34 cellular contexts compared by ENCODE assay signal in genomic region chr7:49228447-49228846, GRCh38.
"Had no signal": no experiment of that assay in that cellular context is flagged by ENCODE, and none has a peak within 500 bp of the region (broad histone marks: within the 10 kb centered on the region; RNA-seq: fewer than 3 reads in every experiment).

No MANE protein-coding gene starts in this region.

- H2AFZ ChIP-seq: hepatocyte had no signal

- H3K27ac Mint-ChIP-seq: activated CD4-positive, alpha-beta memory T cell treated with anti-CD3 and anti-CD28 coated beads for 36 hours; activated CD4-positive, alpha-beta T cell treated with anti-CD3 and anti-CD28 coated beads, Interleukin-2, amount 10 ng/mL, durations not matched to agents 24 days and 14 days; activated T-cell treated with anti-CD3 and anti-CD28 coated beads, Interleukin-2, amount 50 U/mL, for 24 hours; effector memory CD8-positive, alpha-beta T cell; nephron; progenitor cell of endocrine pancreas; stimulated activated memory B cell treated with anti-CD40 and anti-IgM and Interleukin-4, amounts not matched to agents 10 μg/mL and 1 μg/mL and 100 μg/mL, for 72 hours; stimulated activated naive CD8-positive, alpha-beta T cell treated with anti-CD3 and anti-CD28 coated beads, Interleukin-15, amount 100 ng/mL, for 72 hours; T-helper 1 cell treated with Interleukin-12 subunit alpha and Interleukin-12 subunit beta and Interleukin-4 antibody, amounts not matched to agents 30 μg/mL and 1 μg/mL, for 36 hours; type B pancreatic cell had no signal

- H3K27me3 Mint-ChIP-seq: activated CD4-positive, alpha-beta memory T cell treated with anti-CD3 and anti-CD28 coated beads for 36 hours; activated CD4-positive, alpha-beta T cell treated with anti-CD3 and anti-CD28 coated beads, Interleukin-2, amount 10 ng/mL, durations not matched to agents 24 days and 14 days; activated T-cell treated with anti-CD3 and anti-CD28 coated beads, Interleukin-2, amount 50 U/mL, for 24 hours; effector memory CD8-positive, alpha-beta T cell; progenitor cell of endocrine pancreas; stimulated activated memory B cell treated with anti-CD40 and anti-IgM and Interleukin-4, amounts not matched to agents 10 μg/mL and 1 μg/mL and 100 μg/mL, for 72 hours; stimulated activated naive CD8-positive, alpha-beta T cell treated with anti-CD3 and anti-CD28 coated beads, Interleukin-15, amount 100 ng/mL, for 72 hours; type B pancreatic cell had no signal

- H3K36me3 ChIP-seq: brain microvascular endothelial cell, esophagus squamous epithelium, left ventricle myocardium inferior, ovary, uterus, WERI-Rb-1 had no signal

- H3K4me1 ChIP-seq: esophagus squamous epithelium, left ventricle myocardium inferior, uterus had no signal

- H3K4me3 Mint-ChIP-seq: activated CD4-positive, alpha-beta memory T cell treated with anti-CD3 and anti-CD28 coated beads for 36 hours; activated CD4-positive, alpha-beta T cell treated with anti-CD3 and anti-CD28 coated beads, Interleukin-2, amount 10 ng/mL, durations not matched to agents 24 days and 14 days; activated T-cell treated with anti-CD3 and anti-CD28 coated beads, Interleukin-2, amount 50 U/mL, for 24 hours; effector memory CD8-positive, alpha-beta T cell; nephron; stimulated activated memory B cell treated with anti-CD40 and anti-IgM and Interleukin-4, amounts not matched to agents 10 μg/mL and 1 μg/mL and 100 μg/mL, for 72 hours; stimulated activated naive CD8-positive, alpha-beta T cell treated with anti-CD3 and anti-CD28 coated beads, Interleukin-15, amount 100 ng/mL, for 72 hours; T-helper 1 cell treated with Interleukin-12 subunit alpha and Interleukin-12 subunit beta and Interleukin-4 antibody, amounts not matched to agents 30 μg/mL and 1 μg/mL, for 36 hours; type B pancreatic cell had no signal

- H3K36me3 Mint-ChIP-seq: activated CD4-positive, alpha-beta memory T cell treated with anti-CD3 and anti-CD28 coated beads for 36 hours; stimulated activated memory B cell treated with anti-CD40 and anti-IgM and Interleukin-4, amounts not matched to agents 10 μg/mL and 1 μg/mL and 100 μg/mL, for 72 hours; type B pancreatic cell had no signal

- H3K27ac ChIP-seq: brain microvascular endothelial cell, coronary artery, dorsolateral prefrontal cortex, esophagus squamous epithelium, hepatocyte, left ventricle myocardium inferior, ovary, uterus, WERI-Rb-1 had no signal

- H3K27me3 ChIP-seq: brain microvascular endothelial cell, dorsolateral prefrontal cortex, esophagus squamous epithelium, hepatocyte, ovary, uterus had no signal

- H3K4me3 ChIP-seq: coronary artery, dorsolateral prefrontal cortex, esophagus squamous epithelium, hepatocyte, left ventricle myocardium inferior, lung, mucosa of descending colon, ovary, smooth muscle cell, uterus had no signal

- H3K4me1 Mint-ChIP-seq: activated CD4-positive, alpha-beta T cell treated with anti-CD3 and anti-CD28 coated beads, Interleukin-2, amount 10 ng/mL, durations not matched to agents 24 days and 14 days; nephron; stimulated activated memory B cell treated with anti-CD40 and anti-IgM and Interleukin-4, amounts not matched to agents 10 μg/mL and 1 μg/mL and 100 μg/mL, for 72 hours; stimulated activated naive CD8-positive, alpha-beta T cell treated with anti-CD3 and anti-CD28 coated beads, Interleukin-15, amount 100 ng/mL, for 72 hours had no signal

- H3K79me2 ChIP-seq: hepatocyte had no signal

- H3K4me2 ChIP-seq: hepatocyte, smooth muscle cell had no signal

- ATAC-seq: effector memory CD8-positive, alpha-beta T cell; mucosa of descending colon; stimulated activated memory B cell treated with anti-CD40 and anti-IgM and Interleukin-4, amounts not matched to agents 10 μg/mL and 1 μg/mL and 100 μg/mL, for 72 hours; stimulated activated naive CD8-positive, alpha-beta T cell treated with anti-CD3 and anti-CD28 coated beads, Interleukin-15, amount 100 ng/mL, for 72 hours had no signal

- DNase-seq: activated CD4-positive, alpha-beta memory T cell treated with anti-CD3 and anti-CD28 coated beads for 36 hours; activated CD4-positive, alpha-beta T cell treated with anti-CD3 and anti-CD28 coated beads, Interleukin-2, amount 10 ng/mL, durations not matched to agents 24 days and 14 days; activated CD4-positive, CD25-positive, alpha-beta regulatory T cell treated with anti-CD3 and anti-CD28 coated beads, Interleukin-2, amount 50 U/mL, for 72 hours; activated CD8-positive, alpha-beta memory T cell treated with anti-CD3 and anti-CD28 coated beads, Interleukin-2, amount 50 U/mL, for 48 hours; activated gamma-delta T cell treated with Interleukin-2 at 50 U/mL for 16 hours; activated naive CD4-positive, alpha-beta T cell treated with anti-CD3 and anti-CD28 coated beads, Interleukin-2, amount 50 U/mL, for 16 hours; activated T-cell treated with anti-CD3 and anti-CD28 coated beads, Interleukin-2, amount 50 U/mL, for 24 hours; amniotic stem cell; brain microvascular endothelial cell; dorsolateral prefrontal cortex; effector memory CD8-positive, alpha-beta T cell; esophagus squamous epithelium; glutamatergic neuron; kidney glomerular epithelial cell; left ventricle myocardium inferior; mucosa of descending colon; ovary; stimulated activated CD4-positive, alpha-beta T cell treated with anti-CD3 and anti-CD28 coated beads, Interleukin-1b, Interleukin-23, amount 100 ng/mL, for 48 hours; stimulated activated CD4-positive, alpha-beta T cell treated with anti-CD3 and anti-CD28 coated beads, Interleukin-4, amount 100 ng/mL, for 4 hours; stimulated activated CD8-positive, alpha-beta memory T cell treated with anti-CD3 and anti-CD28 coated beads, Interleukin-4, amount 100 ng/mL, for 48 hours; stimulated activated naive CD8-positive, alpha-beta T cell treated with anti-CD3 and anti-CD28 coated beads, Interleukin-15, amount 100 ng/mL, for 72 hours; substantia nigra; T1000; uterus; WERI-Rb-1 had no signal

- H3K9me3 Mint-ChIP-seq: activated CD4-positive, alpha-beta T cell treated with anti-CD3 and anti-CD28 coated beads, Interleukin-2, amount 10 ng/mL, durations not matched to agents 24 days and 14 days; T-helper 1 cell treated with Interleukin-12 subunit alpha and Interleukin-12 subunit beta and Interleukin-4 antibody, amounts not matched to agents 30 μg/mL and 1 μg/mL, for 36 hours; type B pancreatic cell had no signal

- H3K9me3 ChIP-seq: esophagus squamous epithelium, left ventricle myocardium inferior, mucosa of descending colon, ovary, uterus had no signal
